Comparison of ENCODE assay signal across 23 cellular contexts in genomic region chr12:91620422-91620821, GRCh38.
"Had no signal": no experiment of that assay in that cellular context is flagged by ENCODE, and none has a peak within 500 bp of the region (broad histone marks: within the 10 kb centered on the region; RNA-seq: fewer than 3 reads in every experiment).

No MANE protein-coding gene starts in this region.

- H3K36me3 Mint-ChIP-seq: mesothelial cell of epicardium, naive B cell, natural killer cell had no signal

- H3K9me3 ChIP-seq: left ventricle myocardium inferior, ovary, sigmoid colon, testis, thyroid gland, transverse colon, upper lobe of left lung, vagina had no signal

- H3K4me3 Mint-ChIP-seq: mesothelial cell of epicardium; naive B cell; natural killer cell; nephron progenitor cell; stimulated activated naive B cell treated with anti-CD40 and anti-IgM and Interleukin-4, amounts not matched to agents 10 μg/mL and 1 μg/mL and 100 μg/mL, for 72 hours had no signal

- H3K4me1 Mint-ChIP-seq: naive B cell, natural killer cell had no signal

- H3K4me2 ChIP-seq: hepatocyte had no signal

- H2AFZ ChIP-seq: hepatocyte had no signal

- H3K27ac Mint-ChIP-seq: natural killer cell; progenitor cell of endocrine pancreas; stimulated activated naive B cell treated with anti-CD40 and anti-IgM and Interleukin-4, amounts not matched to agents 10 μg/mL and 1 μg/mL and 100 μg/mL, for 72 hours had no signal

- H3K27me3 ChIP-seq: hepatocyte, ovary, sigmoid colon, stomach, testis, thyroid gland, transverse colon, upper lobe of left lung, vagina had no signal

- H3K4me3 ChIP-seq: hepatocyte, left ventricle myocardium inferior, lung, ovary, sigmoid colon, stomach, testis, thyroid gland, transverse colon, upper lobe of left lung, vagina had no signal

- H3K27me3 Mint-ChIP-seq: progenitor cell of endocrine pancreas had no signal

- DNase-seq: left ventricle myocardium inferior; mesendoderm; naive B cell; natural killer cell; nephron progenitor cell; ovary; sigmoid colon; stimulated activated CD4-positive, alpha-beta T cell treated with anti-CD3 and anti-CD28 coated beads, Interleukin-1b, Interleukin-23, amount 100 ng/mL, for 48 hours; stimulated activated CD4-positive, alpha-beta T cell treated with anti-CD3 and anti-CD28 coated beads, Interleukin-2, amount 100 ng/mL, for 48 hours; stimulated activated CD4-positive, alpha-beta T cell treated with anti-CD3 and anti-CD28 coated beads, Interleukin-4, amount 100 ng/mL, for 4 hours; stimulated activated CD8-positive, alpha-beta memory T cell treated with anti-CD3 and anti-CD28 coated beads, Interleukin-4, amount 100 ng/mL, for 48 hours; stimulated activated naive B cell treated with anti-CD40 and anti-IgM and Interleukin-4, amounts not matched to agents 10 μg/mL and 1 μg/mL and 100 μg/mL, for 72 hours; stimulated activated naive CD8-positive, alpha-beta T cell treated with anti-CD3 and anti-CD28 coated beads, Interleukin-15, Interleukin-2, amounts not matched to agents 100 U/mL and 50 U/mL, for 24 hours; stomach; testis; transverse colon; upper lobe of left lung had no signal

- H3K36me3 ChIP-seq: left ventricle myocardium inferior, ovary, sigmoid colon, stomach, thyroid gland, transverse colon, upper lobe of left lung, vagina had no signal

- H3K9me3 Mint-ChIP-seq: natural killer cell had no signal

- H3K27ac ChIP-seq: hepatocyte, left ventricle myocardium inferior, ovary, sigmoid colon, stomach, testis, thyroid gland, transverse colon, upper lobe of left lung, vagina had no signal

- H3K4me1 ChIP-seq: left ventricle myocardium inferior, sigmoid colon, stomach, testis, thyroid gland, transverse colon, upper lobe of left lung had no signal

- H3K79me2 ChIP-seq: hepatocyte had no signal

- ATAC-seq: natural killer cell; stimulated activated naive B cell treated with anti-CD40 and anti-IgM and Interleukin-4, amounts not matched to agents 10 μg/mL and 1 μg/mL and 100 μg/mL, for 72 hours; stimulated activated naive CD8-positive, alpha-beta T cell treated with anti-CD3 and anti-CD28 coated beads, Interleukin-15, Interleukin-2, amounts not matched to agents 100 U/mL and 50 U/mL, for 24 hours had no signal
